Comparison of ENCODE assay signal across 1 cellular context in the genomic region with DNA sequence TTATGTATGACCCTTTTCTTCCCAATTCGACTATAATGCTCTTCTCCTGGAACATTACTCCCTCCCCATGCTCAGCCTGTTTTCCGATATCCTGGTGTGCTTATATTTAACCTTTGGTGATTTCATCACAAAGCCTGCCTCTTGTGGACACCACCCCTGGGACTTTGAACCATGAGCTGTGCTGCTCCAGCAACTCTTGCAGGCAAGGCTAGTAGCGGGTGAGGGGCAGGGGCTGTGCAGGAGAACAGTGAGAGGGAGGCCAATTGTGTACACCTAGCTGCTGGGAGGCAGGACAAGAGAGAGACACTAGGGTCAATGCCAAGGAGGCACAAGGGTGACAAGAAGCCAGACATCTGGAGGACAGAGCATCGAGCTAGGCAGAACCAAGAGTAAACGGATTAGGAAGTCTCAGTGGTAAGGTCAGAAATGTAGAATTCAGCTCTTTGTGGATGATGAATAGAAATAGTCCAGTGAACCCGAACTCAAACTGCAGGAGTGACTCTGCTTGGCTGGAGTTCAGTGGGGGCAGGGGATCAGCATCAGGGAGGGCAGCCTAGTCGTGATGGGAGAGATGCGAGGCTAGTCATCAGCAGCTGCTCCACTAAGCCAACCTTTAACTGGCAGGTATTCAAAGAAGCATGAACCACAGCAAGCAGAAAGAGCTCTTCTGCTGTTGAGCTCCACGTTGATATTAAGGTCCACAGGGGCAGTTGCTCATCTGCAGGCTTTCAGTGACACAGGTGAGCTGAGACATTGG.
A peak's percentile ranks its signal among the peaks of the same experiment; 100 is the strongest.
TF ChIP-seq lines count a peak whose summit lies in the region.

No MANE protein-coding gene starts in this region.

TF ChIP-seq in HepG2, 621 proteins besides CTCF, POLR2A, EP300 and RAD21 (continued from another document and continues in another):
- TF ChIP-seq PPARG (CRISPR knock-in tag; conservative IDR thresholded peaks at IDR 0.05): 0 out of 2 replicates have a peak, but pooled peaks have one; percentile 31
- TF ChIP-seq MIER3 (CRISPR knock-in tag; IDR thresholded peaks at IDR 0.05; ENCODE audit: borderline replicate concordance): 0 out of 2 replicates have a peak, but pooled peaks have one; percentile 24
- peak; percentile 41; the same call in 1 of the 2 replicates for TF ChIP-seq YEATS2 (CRISPR knock-in tag; IDR thresholded peaks at IDR 0.05; ENCODE audit: borderline replicate concordance)
- TF ChIP-seq, protein P1, sequence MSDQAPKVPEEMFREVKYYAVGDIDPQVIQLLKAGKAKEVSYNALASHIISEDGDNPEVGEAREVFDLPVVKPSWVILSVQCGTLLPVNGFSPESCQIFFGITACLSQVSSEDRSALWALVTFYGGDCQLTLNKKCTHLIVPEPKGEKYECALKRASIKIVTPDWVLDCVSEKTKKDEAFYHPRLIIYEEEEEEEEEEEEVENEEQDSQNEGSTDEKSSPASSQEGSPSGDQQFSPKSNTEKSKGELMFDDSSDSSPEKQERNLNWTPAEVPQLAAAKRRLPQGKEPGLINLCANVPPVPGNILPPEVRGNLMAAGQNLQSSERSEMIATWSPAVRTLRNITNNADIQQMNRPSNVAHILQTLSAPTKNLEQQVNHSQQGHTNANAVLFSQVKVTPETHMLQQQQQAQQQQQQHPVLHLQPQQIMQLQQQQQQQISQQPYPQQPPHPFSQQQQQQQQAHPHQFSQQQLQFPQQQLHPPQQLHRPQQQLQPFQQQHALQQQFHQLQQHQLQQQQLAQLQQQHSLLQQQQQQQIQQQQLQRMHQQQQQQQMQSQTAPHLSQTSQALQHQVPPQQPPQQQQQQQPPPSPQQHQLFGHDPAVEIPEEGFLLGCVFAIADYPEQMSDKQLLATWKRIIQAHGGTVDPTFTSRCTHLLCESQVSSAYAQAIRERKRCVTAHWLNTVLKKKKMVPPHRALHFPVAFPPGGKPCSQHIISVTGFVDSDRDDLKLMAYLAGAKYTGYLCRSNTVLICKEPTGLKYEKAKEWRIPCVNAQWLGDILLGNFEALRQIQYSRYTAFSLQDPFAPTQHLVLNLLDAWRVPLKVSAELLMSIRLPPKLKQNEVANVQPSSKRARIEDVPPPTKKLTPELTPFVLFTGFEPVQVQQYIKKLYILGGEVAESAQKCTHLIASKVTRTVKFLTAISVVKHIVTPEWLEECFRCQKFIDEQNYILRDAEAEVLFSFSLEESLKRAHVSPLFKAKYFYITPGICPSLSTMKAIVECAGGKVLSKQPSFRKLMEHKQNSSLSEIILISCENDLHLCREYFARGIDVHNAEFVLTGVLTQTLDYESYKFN (CRISPR knock-in tag; conservative IDR thresholded peaks at IDR 0.05): peak; percentile 93
- peak; percentile 55; the same call in 1 of the 2 replicates for TF ChIP-seq MYC (CRISPR knock-in tag; IDR thresholded peaks at IDR 0.05; ENCODE audit: borderline replicate concordance)
- TF ChIP-seq, protein P2, sequence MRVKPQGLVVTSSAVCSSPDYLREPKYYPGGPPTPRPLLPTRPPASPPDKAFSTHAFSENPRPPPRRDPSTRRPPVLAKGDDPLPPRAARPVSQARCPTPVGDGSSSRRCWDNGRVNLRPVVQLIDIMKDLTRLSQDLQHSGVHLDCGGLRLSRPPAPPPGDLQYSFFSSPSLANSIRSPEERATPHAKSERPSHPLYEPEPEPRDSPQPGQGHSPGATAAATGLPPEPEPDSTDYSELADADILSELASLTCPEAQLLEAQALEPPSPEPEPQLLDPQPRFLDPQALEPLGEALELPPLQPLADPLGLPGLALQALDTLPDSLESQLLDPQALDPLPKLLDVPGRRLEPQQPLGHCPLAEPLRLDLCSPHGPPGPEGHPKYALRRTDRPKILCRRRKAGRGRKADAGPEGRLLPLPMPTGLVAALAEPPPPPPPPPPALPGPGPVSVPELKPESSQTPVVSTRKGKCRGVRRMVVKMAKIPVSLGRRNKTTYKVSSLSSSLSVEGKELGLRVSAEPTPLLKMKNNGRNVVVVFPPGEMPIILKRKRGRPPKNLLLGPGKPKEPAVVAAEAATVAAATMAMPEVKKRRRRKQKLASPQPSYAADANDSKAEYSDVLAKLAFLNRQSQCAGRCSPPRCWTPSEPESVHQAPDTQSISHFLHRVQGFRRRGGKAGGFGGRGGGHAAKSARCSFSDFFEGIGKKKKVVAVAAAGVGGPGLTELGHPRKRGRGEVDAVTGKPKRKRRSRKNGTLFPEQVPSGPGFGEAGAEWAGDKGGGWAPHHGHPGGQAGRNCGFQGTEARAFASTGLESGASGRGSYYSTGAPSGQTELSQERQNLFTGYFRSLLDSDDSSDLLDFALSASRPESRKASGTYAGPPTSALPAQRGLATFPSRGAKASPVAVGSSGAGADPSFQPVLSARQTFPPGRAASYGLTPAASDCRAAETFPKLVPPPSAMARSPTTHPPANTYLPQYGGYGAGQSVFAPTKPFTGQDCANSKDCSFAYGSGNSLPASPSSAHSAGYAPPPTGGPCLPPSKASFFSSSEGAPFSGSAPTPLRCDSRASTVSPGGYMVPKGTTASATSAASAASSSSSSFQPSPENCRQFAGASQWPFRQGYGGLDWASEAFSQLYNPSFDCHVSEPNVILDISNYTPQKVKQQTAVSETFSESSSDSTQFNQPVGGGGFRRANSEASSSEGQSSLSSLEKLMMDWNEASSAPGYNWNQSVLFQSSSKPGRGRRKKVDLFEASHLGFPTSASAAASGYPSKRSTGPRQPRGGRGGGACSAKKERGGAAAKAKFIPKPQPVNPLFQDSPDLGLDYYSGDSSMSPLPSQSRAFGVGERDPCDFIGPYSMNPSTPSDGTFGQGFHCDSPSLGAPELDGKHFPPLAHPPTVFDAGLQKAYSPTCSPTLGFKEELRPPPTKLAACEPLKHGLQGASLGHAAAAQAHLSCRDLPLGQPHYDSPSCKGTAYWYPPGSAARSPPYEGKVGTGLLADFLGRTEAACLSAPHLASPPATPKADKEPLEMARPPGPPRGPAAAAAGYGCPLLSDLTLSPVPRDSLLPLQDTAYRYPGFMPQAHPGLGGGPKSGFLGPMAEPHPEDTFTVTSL (CRISPR knock-in tag; IDR thresholded peaks at IDR 0.05; ENCODE audit: borderline replicate concordance): peak; percentile 75; the same call in 1 of the 2 replicates
- TF ChIP-seq ZNF121 (CRISPR knock-in tag; IDR thresholded peaks at IDR 0.05): 0 out of 2 replicates have a peak, but pooled peaks have one; percentile 12
- TF ChIP-seq ZNF605 (CRISPR knock-in tag; IDR thresholded peaks at IDR 0.05): peak; percentile 64; the same call in 1 of the 2 replicates
- peak; percentile 87; the same call in 1 of the 2 replicates for TF ChIP-seq ZNF556 (CRISPR knock-in tag; IDR thresholded peaks at IDR 0.05; ENCODE audit: borderline replicate concordance)
- TF ChIP-seq ZNF34 (CRISPR knock-in tag; IDR thresholded peaks at IDR 0.05; ENCODE audit: borderline replicate concordance): peak; percentile 80; the same call in 1 of the 2 replicates
- TF ChIP-seq, protein P3, sequence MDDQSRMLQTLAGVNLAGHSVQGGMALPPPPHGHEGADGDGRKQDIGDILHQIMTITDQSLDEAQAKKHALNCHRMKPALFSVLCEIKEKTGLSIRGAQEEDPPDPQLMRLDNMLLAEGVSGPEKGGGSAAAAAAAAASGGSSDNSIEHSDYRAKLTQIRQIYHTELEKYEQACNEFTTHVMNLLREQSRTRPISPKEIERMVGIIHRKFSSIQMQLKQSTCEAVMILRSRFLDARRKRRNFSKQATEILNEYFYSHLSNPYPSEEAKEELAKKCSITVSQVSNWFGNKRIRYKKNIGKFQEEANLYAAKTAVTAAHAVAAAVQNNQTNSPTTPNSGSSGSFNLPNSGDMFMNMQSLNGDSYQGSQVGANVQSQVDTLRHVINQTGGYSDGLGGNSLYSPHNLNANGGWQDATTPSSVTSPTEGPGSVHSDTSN (CRISPR knock-in tag; IDR thresholded peaks at IDR 0.05; ENCODE audit: borderline replicate concordance): no peak
- no peak for TF ChIP-seq NR1H2 (CRISPR knock-in tag; IDR thresholded peaks at IDR 0.05; ENCODE audit: borderline replicate concordance, low read depth)
- TF ChIP-seq KLF12 (CRISPR knock-in tag; IDR thresholded peaks at IDR 0.05; ENCODE audit: borderline replicate concordance): no peak
- TF ChIP-seq, protein P4, sequence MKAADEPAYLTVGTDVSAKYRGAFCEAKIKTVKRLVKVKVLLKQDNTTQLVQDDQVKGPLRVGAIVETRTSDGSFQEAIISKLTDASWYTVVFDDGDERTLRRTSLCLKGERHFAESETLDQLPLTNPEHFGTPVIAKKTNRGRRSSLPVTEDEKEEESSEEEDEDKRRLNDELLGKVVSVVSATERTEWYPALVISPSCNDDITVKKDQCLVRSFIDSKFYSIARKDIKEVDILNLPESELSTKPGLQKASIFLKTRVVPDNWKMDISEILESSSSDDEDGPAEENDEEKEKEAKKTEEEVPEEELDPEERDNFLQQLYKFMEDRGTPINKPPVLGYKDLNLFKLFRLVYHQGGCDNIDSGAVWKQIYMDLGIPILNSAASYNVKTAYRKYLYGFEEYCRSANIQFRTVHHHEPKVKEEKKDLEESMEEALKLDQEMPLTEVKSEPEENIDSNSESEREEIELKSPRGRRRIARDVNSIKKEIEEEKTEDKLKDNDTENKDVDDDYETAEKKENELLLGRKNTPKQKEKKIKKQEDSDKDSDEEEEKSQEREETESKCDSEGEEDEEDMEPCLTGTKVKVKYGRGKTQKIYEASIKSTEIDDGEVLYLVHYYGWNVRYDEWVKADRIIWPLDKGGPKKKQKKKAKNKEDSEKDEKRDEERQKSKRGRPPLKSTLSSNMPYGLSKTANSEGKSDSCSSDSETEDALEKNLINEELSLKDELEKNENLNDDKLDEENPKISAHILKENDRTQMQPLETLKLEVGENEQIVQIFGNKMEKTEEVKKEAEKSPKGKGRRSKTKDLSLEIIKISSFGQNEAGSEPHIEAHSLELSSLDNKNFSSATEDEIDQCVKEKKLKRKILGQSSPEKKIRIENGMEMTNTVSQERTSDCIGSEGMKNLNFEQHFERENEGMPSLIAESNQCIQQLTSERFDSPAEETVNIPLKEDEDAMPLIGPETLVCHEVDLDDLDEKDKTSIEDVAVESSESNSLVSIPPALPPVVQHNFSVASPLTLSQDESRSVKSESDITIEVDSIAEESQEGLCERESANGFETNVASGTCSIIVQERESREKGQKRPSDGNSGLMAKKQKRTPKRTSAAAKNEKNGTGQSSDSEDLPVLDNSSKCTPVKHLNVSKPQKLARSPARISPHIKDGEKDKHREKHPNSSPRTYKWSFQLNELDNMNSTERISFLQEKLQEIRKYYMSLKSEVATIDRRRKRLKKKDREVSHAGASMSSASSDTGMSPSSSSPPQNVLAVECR (CRISPR knock-in tag; IDR thresholded peaks at IDR 0.05; ENCODE audit: borderline replicate concordance): peak; percentile 36; the same call in 1 of the 2 replicates
- TF ChIP-seq, protein P5, sequence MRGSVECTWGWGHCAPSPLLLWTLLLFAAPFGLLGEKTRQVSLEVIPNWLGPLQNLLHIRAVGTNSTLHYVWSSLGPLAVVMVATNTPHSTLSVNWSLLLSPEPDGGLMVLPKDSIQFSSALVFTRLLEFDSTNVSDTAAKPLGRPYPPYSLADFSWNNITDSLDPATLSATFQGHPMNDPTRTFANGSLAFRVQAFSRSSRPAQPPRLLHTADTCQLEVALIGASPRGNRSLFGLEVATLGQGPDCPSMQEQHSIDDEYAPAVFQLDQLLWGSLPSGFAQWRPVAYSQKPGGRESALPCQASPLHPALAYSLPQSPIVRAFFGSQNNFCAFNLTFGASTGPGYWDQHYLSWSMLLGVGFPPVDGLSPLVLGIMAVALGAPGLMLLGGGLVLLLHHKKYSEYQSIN (CRISPR knock-in tag; IDR thresholded peaks at IDR 0.05; ENCODE audit: borderline replicate concordance): no peak
- no peak for TF ChIP-seq REXO4 (CRISPR knock-in tag; IDR thresholded peaks at IDR 0.05; ENCODE audit: borderline replicate concordance)
- TF ChIP-seq ZNF761 (CRISPR knock-in tag; conservative IDR thresholded peaks at IDR 0.05): peak; percentile 65; the same call in 1 of the 2 replicates
- TF ChIP-seq, protein P6, sequence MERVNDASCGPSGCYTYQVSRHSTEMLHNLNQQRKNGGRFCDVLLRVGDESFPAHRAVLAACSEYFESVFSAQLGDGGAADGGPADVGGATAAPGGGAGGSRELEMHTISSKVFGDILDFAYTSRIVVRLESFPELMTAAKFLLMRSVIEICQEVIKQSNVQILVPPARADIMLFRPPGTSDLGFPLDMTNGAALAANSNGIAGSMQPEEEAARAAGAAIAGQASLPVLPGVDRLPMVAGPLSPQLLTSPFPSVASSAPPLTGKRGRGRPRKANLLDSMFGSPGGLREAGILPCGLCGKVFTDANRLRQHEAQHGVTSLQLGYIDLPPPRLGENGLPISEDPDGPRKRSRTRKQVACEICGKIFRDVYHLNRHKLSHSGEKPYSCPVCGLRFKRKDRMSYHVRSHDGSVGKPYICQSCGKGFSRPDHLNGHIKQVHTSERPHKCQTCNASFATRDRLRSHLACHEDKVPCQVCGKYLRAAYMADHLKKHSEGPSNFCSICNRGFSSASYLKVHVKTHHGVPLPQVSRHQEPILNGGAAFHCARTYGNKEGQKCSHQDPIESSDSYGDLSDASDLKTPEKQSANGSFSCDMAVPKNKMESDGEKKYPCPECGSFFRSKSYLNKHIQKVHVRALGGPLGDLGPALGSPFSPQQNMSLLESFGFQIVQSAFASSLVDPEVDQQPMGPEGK (CRISPR knock-in tag; IDR thresholded peaks at IDR 0.05): peak; percentile 74
- peak; percentile 31; the same call in 1 of the 2 replicates for TF ChIP-seq CCDC6 (CRISPR knock-in tag; IDR thresholded peaks at IDR 0.05)
- no peak for TF ChIP-seq ZNF839 (CRISPR knock-in tag; IDR thresholded peaks at IDR 0.05; ENCODE audit: borderline replicate concordance)
- peak; percentile 59; the same call in 1 of the 2 replicates for TF ChIP-seq DMAP1 (CRISPR knock-in tag; IDR thresholded peaks at IDR 0.05)
- TF ChIP-seq MIXL1 (CRISPR knock-in tag; IDR thresholded peaks at IDR 0.05): 0 out of 2 replicates have a peak, but pooled peaks have one; percentile 69
- TF ChIP-seq HNF4A (CRISPR knock-in tag; IDR thresholded peaks at IDR 0.05): peak; percentile 99
- TF ChIP-seq GPN1 (CRISPR knock-in tag; IDR thresholded peaks at IDR 0.05; ENCODE audit: borderline replicate concordance): no peak
- TF ChIP-seq, protein P7, sequence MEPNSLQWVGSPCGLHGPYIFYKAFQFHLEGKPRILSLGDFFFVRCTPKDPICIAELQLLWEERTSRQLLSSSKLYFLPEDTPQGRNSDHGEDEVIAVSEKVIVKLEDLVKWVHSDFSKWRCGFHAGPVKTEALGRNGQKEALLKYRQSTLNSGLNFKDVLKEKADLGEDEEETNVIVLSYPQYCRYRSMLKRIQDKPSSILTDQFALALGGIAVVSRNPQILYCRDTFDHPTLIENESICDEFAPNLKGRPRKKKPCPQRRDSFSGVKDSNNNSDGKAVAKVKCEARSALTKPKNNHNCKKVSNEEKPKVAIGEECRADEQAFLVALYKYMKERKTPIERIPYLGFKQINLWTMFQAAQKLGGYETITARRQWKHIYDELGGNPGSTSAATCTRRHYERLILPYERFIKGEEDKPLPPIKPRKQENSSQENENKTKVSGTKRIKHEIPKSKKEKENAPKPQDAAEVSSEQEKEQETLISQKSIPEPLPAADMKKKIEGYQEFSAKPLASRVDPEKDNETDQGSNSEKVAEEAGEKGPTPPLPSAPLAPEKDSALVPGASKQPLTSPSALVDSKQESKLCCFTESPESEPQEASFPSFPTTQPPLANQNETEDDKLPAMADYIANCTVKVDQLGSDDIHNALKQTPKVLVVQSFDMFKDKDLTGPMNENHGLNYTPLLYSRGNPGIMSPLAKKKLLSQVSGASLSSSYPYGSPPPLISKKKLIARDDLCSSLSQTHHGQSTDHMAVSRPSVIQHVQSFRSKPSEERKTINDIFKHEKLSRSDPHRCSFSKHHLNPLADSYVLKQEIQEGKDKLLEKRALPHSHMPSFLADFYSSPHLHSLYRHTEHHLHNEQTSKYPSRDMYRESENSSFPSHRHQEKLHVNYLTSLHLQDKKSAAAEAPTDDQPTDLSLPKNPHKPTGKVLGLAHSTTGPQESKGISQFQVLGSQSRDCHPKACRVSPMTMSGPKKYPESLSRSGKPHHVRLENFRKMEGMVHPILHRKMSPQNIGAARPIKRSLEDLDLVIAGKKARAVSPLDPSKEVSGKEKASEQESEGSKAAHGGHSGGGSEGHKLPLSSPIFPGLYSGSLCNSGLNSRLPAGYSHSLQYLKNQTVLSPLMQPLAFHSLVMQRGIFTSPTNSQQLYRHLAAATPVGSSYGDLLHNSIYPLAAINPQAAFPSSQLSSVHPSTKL (CRISPR knock-in tag; IDR thresholded peaks at IDR 0.05): peak; percentile 92
- TF ChIP-seq ZBTB7A (CRISPR knock-in tag; IDR thresholded peaks at IDR 0.05): no peak
- TF ChIP-seq FOXK2 (IDR thresholded peaks at IDR 0.05): no peak
- TF ChIP-seq ERF (CRISPR knock-in tag; IDR thresholded peaks at IDR 0.05): 0 out of 2 replicates have a peak, but pooled peaks have one; percentile 54
